33 cellular contexts compared by ENCODE assay signal in genomic region chr7:135683609-135684008, GRCh38. TPM values are rescaled to one million over a fixed set of nuclear protein-coding genes. Genes with fewer than 3 reads are reported as not detected.
DNase-seq lines count a peak whose midpoint lies in the region; ATAC-seq, FAIRE-seq and TF ChIP-seq lines count a peak whose summit lies in the region.
"Had no signal": no experiment of that assay in that cellular context is flagged by ENCODE, and none has a peak within 500 bp of the region (broad histone marks: within the 10 kb centered on the region; RNA-seq: fewer than 3 reads in every experiment).

No MANE protein-coding gene starts in this region.

- CTCF ChIA-PET in RWPE1 (lab: Yijun Ruan, JAX): no interaction called here

- no peak overlapping the region for H3K4me3 ChIP-seq in bronchial epithelial cell (ENCODE audit: low read depth, low read length)
- H3K4me3 ChIP-seq: BLaER1, gastroesophageal sphincter, GM12878, hepatocyte, neural progenitor cell, spleen, testis had no signal

- H3K27ac ChIP-seq in RWPE1: peak overlapping the region; percentile 81
- H3K27ac ChIP-seq: BLaER1, gastroesophageal sphincter, hepatocyte, neural progenitor cell, spleen, testis had no signal

- H3K27me3 Mint-ChIP-seq in memory B cell: no peaks in the 10 kb centered on the region
- no peaks in the 10 kb centered on the region for H3K27me3 Mint-ChIP-seq in type B pancreatic cell
- H3K27me3 Mint-ChIP-seq: stimulated activated naive CD8-positive, alpha-beta T cell treated with anti-CD3 and anti-CD28 coated beads, Interleukin-15, Interleukin-2, amounts not matched to agents 100 ng/mL and 50 ng/mL, for 24 hours had no signal

- DNase-seq in RWPE1 (ENCODE audit: low spot score) (no peak), bronchial epithelial cell (ENCODE audit: low read depth) (peak; percentile 82), memory B cell (ENCODE audit: low spot score in 2 of 2) (no peak), type B pancreatic cell (ENCODE audit: extremely low spot score, unreplicated experiment) (no peak), NAMALWA (ENCODE audit: low spot score) (no peak)
- DNase-seq in activated CD8-positive, alpha-beta memory T cell treated with anti-CD3 and anti-CD28 coated beads, Interleukin-2, amount 50 U/mL, for 4 hours: no peak
- DNase-seq: activated CD4-positive, alpha-beta T cell treated with anti-CD3 and anti-CD28 coated beads, Interleukin-2, amount 50 U/mL, for 1 hour; activated CD4-positive, CD25-positive, alpha-beta regulatory T cell; activated gamma-delta T cell treated with Interleukin-2 at 50 U/mL for 16 hours; activated naive CD8-positive, alpha-beta T cell treated with anti-CD3 and anti-CD28 coated beads, Interleukin-2, amount 10 ng/mL, durations not matched to agents 7 days and 5 days; activated T-cell treated with anti-CD3 and anti-CD28 coated beads, Interleukin-2, amount 50 U/mL, for 4 hours; central memory CD4-positive, alpha-beta T cell; DMS153; H9; Karpas-422; NCI-H1436; NCI-H446 treated with DMSO at 0.1 percent for 48 hours; right cardiac atrium; spleen; stimulated activated CD4-positive, alpha-beta T cell treated with anti-CD3 and anti-CD28 coated beads, Interleukin-2, amount 100 ng/mL, for 24 hours; stimulated activated CD8-positive, alpha-beta memory T cell treated with anti-CD3 and anti-CD28 coated beads, Interleukin-4, amount 100 ng/mL, for 48 hours; testis had no signal

- TF ChIP-seq CTCF in RWPE1 (conservative IDR thresholded peaks at IDR 0.05; ENCODE audit: low read depth) (no peak), bronchial epithelial cell (IDR thresholded peaks at IDR 0.05; ENCODE audit: insufficient read depth, low read length, severe bottlenecking) (no peak), type B pancreatic cell (conservative IDR thresholded peaks at IDR 0.05) (no peak)

- POLR2A ChIA-PET in RWPE1 (lab: Yijun Ruan, JAX; ENCODE audit: low non-redundant PET): no interaction called here

- no peak for FAIRE-seq in bronchial epithelial cell (lab: Jason Lieb, UNC)
- FAIRE-seq: GM12878 had no signal

- ATAC-seq in memory B cell (ENCODE audit: low read depth): no peak
- no peak for ATAC-seq in GM21737 (IDR thresholded peaks at IDR 0.05; ENCODE audit: unreplicated experiment)
- ATAC-seq: activated T-cell treated with anti-CD3 and anti-CD28 coated beads, Interleukin-2, amount 50 U/mL, for 4 hours; gastroesophageal sphincter; GM12878 had no signal

- H3K4me1 Mint-ChIP-seq in memory B cell (peaks cover 5% of the 10 kb centered on the region), type B pancreatic cell (ENCODE audit: unreplicated experiment) (peaks cover 24% of the 10 kb centered on the region)

- peak overlapping the region; percentile 48 for H3K27ac Mint-ChIP-seq in memory B cell
- H3K27ac Mint-ChIP-seq in type B pancreatic cell: peak overlapping the region; percentile 62
- H3K27ac Mint-ChIP-seq: activated naive CD8-positive, alpha-beta T cell treated with anti-CD3 and anti-CD28 coated beads, Interleukin-2, amount 10 ng/mL, durations not matched to agents 7 days and 5 days; endodermal cell; H9; neural progenitor cell; stimulated activated naive CD8-positive, alpha-beta T cell treated with anti-CD3 and anti-CD28 coated beads, Interleukin-15, Interleukin-2, amounts not matched to agents 100 ng/mL and 50 ng/mL, for 24 hours had no signal

- peaks cover 2% of the 10 kb centered on the region for H3K36me3 Mint-ChIP-seq in memory B cell
- H3K36me3 Mint-ChIP-seq in type B pancreatic cell: peaks cover 18% of the 10 kb centered on the region

- H3K4me3 Mint-ChIP-seq in memory B cell (no peak overlapping the region), type B pancreatic cell (no peak overlapping the region)
- H3K4me3 Mint-ChIP-seq: activated naive CD8-positive, alpha-beta T cell treated with anti-CD3 and anti-CD28 coated beads, Interleukin-2, amount 10 ng/mL, durations not matched to agents 7 days and 5 days; activated T-cell treated with anti-CD3 and anti-CD28 coated beads, Interleukin-2, amount 50 U/mL, for 4 hours; endodermal cell; H9; neural progenitor cell; stimulated activated naive CD8-positive, alpha-beta T cell treated with anti-CD3 and anti-CD28 coated beads, Interleukin-15, Interleukin-2, amounts not matched to agents 100 ng/mL and 50 ng/mL, for 24 hours had no signal

- H3K9me3 Mint-ChIP-seq in memory B cell (no peaks in the 10 kb centered on the region), type B pancreatic cell (no peaks in the 10 kb centered on the region)
- H3K9me3 Mint-ChIP-seq: activated naive CD8-positive, alpha-beta T cell treated with anti-CD3 and anti-CD28 coated beads, Interleukin-2, amount 10 ng/mL, durations not matched to agents 7 days and 5 days; activated T-cell treated with anti-CD3 and anti-CD28 coated beads, Interleukin-2, amount 50 U/mL, for 4 hours; endodermal cell; H9; neural progenitor cell; stimulated activated naive CD8-positive, alpha-beta T cell treated with anti-CD3 and anti-CD28 coated beads, Interleukin-15, Interleukin-2, amounts not matched to agents 100 ng/mL and 50 ng/mL, for 24 hours had no signal

- peaks cover 1% of the 10 kb centered on the region for H3K36me3 ChIP-seq in bronchial epithelial cell (ENCODE audit: control insufficient read depth, insufficient read depth, low read length)
- H3K36me3 ChIP-seq: neural progenitor cell had no signal

- no peaks in the 10 kb centered on the region for H3K27me3 ChIP-seq in bronchial epithelial cell (ENCODE audit: control insufficient read depth, insufficient read depth, low read length)
- H3K27me3 ChIP-seq: BLaER1, gastroesophageal sphincter, hepatocyte, neural progenitor cell, spleen, testis had no signal

RNA-seq across cellular contexts. Expression of gene STMP1, which starts 21.3 kb away (rescaled TPM):
- total RNA-seq in bronchial epithelial cell (7.4 and 11.5 TPM in 2 replicates), type B pancreatic cell (ENCODE audit: low replicate concordance) (58.2 and 61.1 TPM in 2 replicates)

RNA-seq across cellular contexts. Expression of gene SLC13A4, which starts 44.4 kb away (rescaled TPM):
- total RNA-seq in bronchial epithelial cell: under 0.01 and 0.26 TPM in 2 replicates
- 5.2 and 11.3 TPM in 2 replicates for total RNA-seq in type B pancreatic cell (ENCODE audit: low replicate concordance)
- total RNA-seq: activated naive CD8-positive, alpha-beta T cell treated with anti-CD3 and anti-CD28 coated beads, Interleukin-2, amount 10 ng/mL, durations not matched to agents 7 days and 5 days; activated T-cell treated with anti-CD3 and anti-CD28 coated beads, Interleukin-2, amount 50 U/mL, for 4 hours; GM12878; lung microvascular endothelial cell; RPMI7951; T-helper 1 cell treated with Interleukin-12 subunit alpha and Interleukin-12 subunit beta and Interleukin-4 antibody, amounts not matched to agents 30 ng/mL and 1 ng/mL, for 36 hours had no signal
